ENCODE assay signal across 8 cellular contexts in genomic region chr19:39406656-39407393, GRCh38. TPM values are rescaled to one million over a fixed set of nuclear protein-coding genes. Genes with fewer than 3 reads are reported as not detected.
DNase-seq lines count a peak whose midpoint lies in the region; ATAC-seq, FAIRE-seq and TF ChIP-seq lines count a peak whose summit lies in the region.

TSS of gene ZFP36 (plus strand) at chr19:39406847. CDS start at chr19:39406905, 58 bp downstream.

- no peak for TF ChIP-seq CTCF in kidney (IDR thresholded peaks at IDR 0.05; ENCODE audit: borderline replicate concordance, extremely low read depth, insufficient read depth)

- intact Hi-C loops in kidney (cut with DNase I) = no loop called here

- no peaks in the 10 kb centered on the region for H3K27me3 ChIP-seq in BLaER1

- DNase-seq in NCI-H2196 treated with DMSO at 0.1 percent for 48 hours (lab: John Stamatoyannopoulos, UW; ENCODE audit: unreplicated experiment) (peak; percentile 49), caudate nucleus (lab: John Stamatoyannopoulos, UW) (peak in 56 of 61 donors; percentile 15 to 88 (median 61)), kidney (peak; percentile 95), middle frontal gyrus (ENCODE audit: extremely low spot score, low spot score) (no peak)
- DNase-seq in activated CD4-positive, CD25-positive, alpha-beta regulatory T cell treated with anti-CD3 and anti-CD28 coated beads, Interleukin-2, amount 50 U/mL, for 16 hours (ENCODE audit: low read depth, low spot score) = peak; percentile 79
- DNase-seq in stimulated activated CD4-positive, alpha-beta T cell treated with anti-CD3 and anti-CD28 coated beads, Interleukin-15, amount 100 ng/mL, for 24 hours = peak; percentile 89

- H3K4me3 ChIP-seq in BLaER1 = peak within 1 kb of the TSS; percentile 89
- H3K4me3 ChIP-seq in kidney (ENCODE audit: low read length in 2 of 2) = peak within 1 kb of the TSS; percentile 96 to 99

- peak within 1 kb of the TSS; percentile 100 for H3K4me2 ChIP-seq in BLaER1

- H3K27ac ChIP-seq in BLaER1 (peak within 1 kb of the TSS; percentile 94), caudate nucleus (ENCODE audit: low read depth, low read length) (peak within 1 kb of the TSS; percentile 95), kidney (ENCODE audit: low read depth in 2 of 2, low read length in 2 of 2) (peak within 1 kb of the TSS; percentile 97 to 99)

- H3K9ac ChIP-seq in BLaER1 = peak within 1 kb of the TSS; percentile 93
- peak within 1 kb of the TSS; percentile 95 to 100 for H3K9ac ChIP-seq in kidney (ENCODE audit: low read length in 2 of 2)

- H3K9me3 ChIP-seq in BLaER1 = no peaks in the 10 kb centered on the region
- H3K9me3 ChIP-seq in kidney (ENCODE audit: control insufficient read depth in 1 of 2, low read length in 2 of 2) = no peaks in the 10 kb centered on the region

- peaks cover 27% of the 10 kb centered on the region for H4K20me1 ChIP-seq in BLaER1

- peaks cover 73% of the 10 kb centered on the region for H3K4me1 ChIP-seq in BLaER1
- H3K4me1 ChIP-seq in kidney (ENCODE audit: control insufficient read depth in 1 of 2, insufficient read depth in 1 of 2, low read depth in 1 of 2, low read length in 2 of 2) = peaks cover 30 to 31% of the 10 kb centered on the region in 2 donors

- no peak for FAIRE-seq in kidney (lab: Jason Lieb, UNC)

- H3K36me3 ChIP-seq in BLaER1 (peaks cover 12% of the 10 kb centered on the region), kidney (ENCODE audit: control insufficient read depth in 1 of 2, insufficient read depth in 2 of 2, low read length in 2 of 2) (peaks cover 6 to 22% of the 10 kb centered on the region in 2 donors)

- ATAC-seq in GM21367 (IDR thresholded peaks at IDR 0.05; ENCODE audit: unreplicated experiment) = peak; percentile 15

RNA-seq across cellular contexts. Expression of gene ZFP36, which starts in this region (rescaled TPM):
- 132 TPM for total RNA-seq in kidney
- polyA plus RNA-seq in kidney (ENCODE audit: insufficient read depth, low read depth, low replicate concordance) = 87.9 TPM
